ENCODE assay signal across 8 cellular contexts in the genomic region with DNA sequence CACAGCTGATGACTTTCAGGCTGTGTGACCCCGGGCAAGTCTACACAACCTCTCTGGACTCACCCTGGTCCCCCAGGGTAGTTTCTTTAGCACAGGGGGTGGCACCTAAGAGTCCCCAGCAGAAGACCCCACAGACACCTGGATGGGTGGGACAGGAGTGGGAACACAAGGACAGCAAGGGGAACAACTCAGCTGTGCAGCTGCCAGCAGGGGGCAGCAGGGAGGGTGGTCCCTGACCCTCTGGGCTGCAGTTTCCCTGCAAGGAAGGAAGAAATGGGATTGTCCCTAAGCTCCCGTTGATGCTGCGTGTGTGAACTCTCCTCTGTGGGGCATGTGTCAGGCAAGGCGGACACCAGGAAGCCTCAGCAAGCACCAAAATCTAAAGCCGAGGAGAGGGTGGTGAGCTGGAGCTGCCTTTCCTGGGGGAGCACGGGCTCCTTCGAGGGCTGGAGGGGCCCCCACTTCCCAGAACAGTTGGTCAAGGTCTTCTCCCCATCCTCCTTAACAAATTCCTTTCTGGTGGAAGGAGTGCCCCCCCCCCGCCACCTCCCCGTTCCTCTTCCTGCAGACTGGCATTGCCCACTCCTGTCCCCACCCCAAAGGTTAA. TPM values are rescaled to one million over a fixed set of nuclear protein-coding genes. Genes with fewer than 3 reads are reported as not detected.
DNase-seq lines count a peak whose midpoint lies in the region; ATAC-seq, FAIRE-seq and TF ChIP-seq lines count a peak whose summit lies in the region.

No MANE protein-coding gene starts in this region.

- H2AFZ ChIP-seq in SU-DHL-6 (ENCODE audit: low read depth, low read length, severe bottlenecking), result no peak overlapping the region

- no peaks in the 10 kb centered on the region for H3K36me3 ChIP-seq in SU-DHL-6 (ENCODE audit: low read length)
- no peaks in the 10 kb centered on the region for H3K36me3 ChIP-seq in uterus

- peak in 1 of 2 experiments; percentile 41; a peak in 2 of 5 replicates for TF ChIP-seq RAD21 in A549 (conservative IDR thresholded peaks at IDR 0.05 in 1 of 2, IDR thresholded peaks at IDR 0.05 in 1 of 2)

- TF ChIP-seq CTCF in A549 (IDR thresholded peaks at IDR 0.05) (peak; percentile 65), GM12872 (IDR thresholded peaks at IDR 0.05; ENCODE audit: insufficient read depth, low read depth, low read length) (peak; percentile 95), SU-DHL-6 (IDR thresholded peaks at IDR 0.05; ENCODE audit: insufficient read depth, low read length, poor library complexity, severe bottlenecking) (peak; percentile 67), uterus (IDR thresholded peaks at IDR 0.05) (peak in 3 of 4 experiments; percentile 11 to 31 (median 13))

- no peak overlapping the region for H3K4me3 ChIP-seq in A549
- H3K4me3 ChIP-seq in SU-DHL-6 (ENCODE audit: insufficient read depth, low read length, poor library complexity, severe bottlenecking), result no peak overlapping the region
- H3K4me3 ChIP-seq in uterus, result no peak overlapping the region

- H3K4me2 ChIP-seq in A549 (no peak overlapping the region), SU-DHL-6 (ENCODE audit: low read depth, low read length, poor library complexity, severe bottlenecking) (no peak overlapping the region)

- ATAC-seq in A549 (peak; percentile 51 to 87; a peak in 4 of 6 replicates), GM21526 (IDR thresholded peaks at IDR 0.05; ENCODE audit: low FRiP score, unreplicated experiment) (no peak), HG03135 (IDR thresholded peaks at IDR 0.05; ENCODE audit: unreplicated experiment) (no peak), HG03521 (IDR thresholded peaks at IDR 0.05; ENCODE audit: unreplicated experiment) (no peak)

- 29% methylated on average over 8 of the region's 9 CpGs for WGBS in A549 (ENCODE audit: missing lambda C conversion rate)

- H3K9ac ChIP-seq in SU-DHL-6 (ENCODE audit: low read length), result no peak overlapping the region

- H3K79me2 ChIP-seq in SU-DHL-6 (ENCODE audit: insufficient read depth, low read length), result no peaks in the 10 kb centered on the region

- FAIRE-seq in A549 (lab: Jason Lieb, UNC), result no peak

- no peak for TF ChIP-seq EP300 in A549 (IDR thresholded peaks at IDR 0.05)

- DNase-seq in A549 (ENCODE audit: low read depth in 1 of 2, low spot score in 1 of 2) (peak; percentile 43 to 68), hepatic stellate cell (ENCODE audit: low spot score) (peak; percentile 58), uterus (no peak)

- no peak for TF ChIP-seq POLR2A in A549 (IDR thresholded peaks at IDR 0.05; ENCODE audit: low read length)
- TF ChIP-seq POLR2A in uterus (IDR thresholded peaks at IDR 0.05), result no peak

- H3K9me2 ChIP-seq in SU-DHL-6 (replicated peaks; ENCODE audit: insufficient read depth, low read length), result no peaks in the 10 kb centered on the region

- no peaks in the 10 kb centered on the region for H3K9me3 ChIP-seq in A549
- no peaks in the 10 kb centered on the region for H3K9me3 ChIP-seq in SU-DHL-6 (ENCODE audit: insufficient read depth, low read length)
- no peaks in the 10 kb centered on the region for H3K9me3 ChIP-seq in uterus

- CTCF ChIA-PET in A549 (lab: Yijun Ruan, JAX), result interaction anchor here (0.7 to 12.2 kb wide), 12 partner anchors 10 to 259 kb away, joined by 3 to 150 read pairs (median 6); no protein-coding TSS in a partner anchor

- H3K27ac ChIP-seq in A549 (no peak overlapping the region), SU-DHL-6 (ENCODE audit: low read depth, low read length) (no peak overlapping the region), uterus (no peak overlapping the region)

- intact Hi-C loops in uterus (cut with DNase I; ENCODE audit: low total_unique reads), result no loop called here

- H3F3A ChIP-seq in SU-DHL-6 (ENCODE audit: insufficient read depth), result no peaks in the 10 kb centered on the region

- no peaks in the 10 kb centered on the region for H3K27me3 ChIP-seq in SU-DHL-6 (ENCODE audit: low read length)
- H3K27me3 ChIP-seq in uterus, result no peaks in the 10 kb centered on the region

- H4K20me1 ChIP-seq in SU-DHL-6 (ENCODE audit: low read depth, low read length), result no peaks in the 10 kb centered on the region

- H3K4me1 ChIP-seq in A549, result no peaks in the 10 kb centered on the region
- no peaks in the 10 kb centered on the region for H3K4me1 ChIP-seq in uterus

- POLR2A ChIA-PET in A549 (lab: Yijun Ruan, JAX), result no interaction called here

TF ChIP-seq in A549, 52 proteins besides CTCF, POLR2A, EP300 and RAD21:
- TF ChIP-seq ZFP36 (IDR thresholded peaks at IDR 0.05; ENCODE audit: borderline replicate concordance, partially characterized antibody), result no peak
- peak; percentile 24; the same call in 1 of the 3 replicates for TF ChIP-seq SMC3 (IDR thresholded peaks at IDR 0.05)
- TF ChIP-seq ZC3H11A (IDR thresholded peaks at IDR 0.05), result no peak

RNA-seq across cellular contexts. Expression of a gene that starts 24.1 kb away (rescaled TPM):
- 0.01 and 0.20 TPM in 2 replicates for polyA plus RNA-seq in A549 (2011; rRNA removed)
- polyA plus RNA-seq in A549 (2012; cell fraction: cytosol; rRNA removed), result 0.03 and 0.04 TPM in 2 replicates
- polyA plus RNA-seq in A549 (2012; cell fraction: nucleus; rRNA removed), result 0.16 and 0.28 TPM in 2 replicates
- polyA plus RNA-seq in A549 (2017; fragmentation: RNase III; extraction: RNeasy Plus Mini Kit Qiagen cat#74134 plus additional on column Dnase treatment), result 0.05 TPM in 1 of 3 replicates, not detected in the others
- polyA minus RNA-seq in A549 (2011; rRNA and poly(A)+ RNA removed), result 0.25 TPM in 1 of 2 replicates, not detected in the other
- 100 to 1,000 TPM in 1 of 4 donors, 10 to 100 TPM in 3; 31.2 to 126 (median 70.6) TPM for total RNA-seq in uterus

Comparison
In these comparisons a context has a peak if more than half of its experiments do, and no peak if none do; other contexts are left out.
1. ATAC-seq: peak in A549 (2 of 2); none in GM21526 (single experiment), HG03135 (single experiment) and HG03521 (single experiment).
2. DNase-seq: peak in A549 (2 of 2) and hepatic stellate cell (single experiment); none in uterus (0 of 2).
3. CTCF ChIP-seq: peak in every context shown above with its lines; median percentile 95 in GM12872; 67 in SU-DHL-6; 65 in A549; 13 in uterus.